26 cellular contexts compared by ENCODE assay signal in genomic region chr7:95534796-95535195, GRCh38. TPM values are rescaled to one million over a fixed set of nuclear protein-coding genes. Genes with fewer than 3 reads are reported as not detected.
"Had no signal": no experiment of that assay in that cellular context is flagged by ENCODE, and none has a peak within 500 bp of the region (broad histone marks: within the 10 kb centered on the region; RNA-seq: fewer than 3 reads in every experiment).

No MANE protein-coding gene starts in this region.

- DNase-seq: activated CD4-positive, alpha-beta memory T cell treated with anti-CD3 and anti-CD28 coated beads for 36 hours; activated CD4-positive, alpha-beta T cell treated with anti-CD3 and anti-CD28 coated beads for 48 hours; activated CD4-positive, CD25-positive, alpha-beta regulatory T cell treated with anti-CD3 and anti-CD28 coated beads, Interleukin-2, amount 50 U/mL, for 72 hours; activated CD8-positive, alpha-beta memory T cell treated with anti-CD3 and anti-CD28 coated beads for 24 hours; activated effector memory CD4-positive, alpha-beta T cell treated with anti-CD3 and anti-CD28 coated beads, Interleukin-2, amount 50 U/mL, for 16 hours; activated naive CD4-positive, alpha-beta T cell treated with Interleukin-2 at 50 U/mL for 16 hours; activated naive CD8-positive, alpha-beta T cell treated with anti-CD3 and anti-CD28 coated beads, Interleukin-2, amount 50 U/mL, for 24 hours; activated T-cell treated with anti-CD3 and anti-CD28 coated beads, Interleukin-2, amount 50 U/mL, for 4 hours; amniotic stem cell; body of pancreas; MG63; MV-4-11; NCI-H1092 treated with DMSO at 0.1 percent for 48 hours; NCI-H1417 treated with DMSO at 0.1 percent for 48 hours; NCI-H1694; NCI-H2171 treated with DMSO at 0.1 percent for 48 hours; NCI-H226; NCI-H774; NK-92 treated with Interleukin-12 subunit alpha and Interleukin-12 subunit beta, amount 100 ng/mL, for 24 hours; PC-3; SHP77 treated with DMSO at 0.1 percent for 48 hours; T-helper 17 cell; T-helper 9 cell had no signal

- ATAC-seq: activated naive CD4-positive, alpha-beta T cell treated with anti-CD3 and anti-CD28 coated beads, Interleukin-2, amount 50 U/mL, for 72 hours; activated naive CD8-positive, alpha-beta T cell treated with anti-CD3 and anti-CD28 coated beads, Interleukin-2, amount 50 U/mL, for 24 hours; activated T-cell treated with anti-CD3 and anti-CD28 coated beads, Interleukin-2, amount 50 U/mL, for 4 hours; body of pancreas; PC-3; T-helper 17 cell; WTC11 had no signal

- H3K27ac ChIP-seq: ascending aorta, body of pancreas had no signal

- H3K4me1 ChIP-seq: ascending aorta, body of pancreas had no signal

- H3K27me3 ChIP-seq: ascending aorta, body of pancreas, MG63 had no signal

- H3K4me3 ChIP-seq: ascending aorta, body of pancreas, MG63 had no signal

- H3K9me3 ChIP-seq: ascending aorta, body of pancreas, MG63 had no signal

- H3K36me3 ChIP-seq: ascending aorta, MG63 had no signal

RNA-seq across cellular contexts. Expression of gene ASB4, which starts 49.1 kb away (rescaled TPM):
- total RNA-seq: activated CD4-positive, alpha-beta memory T cell treated with anti-CD3 and anti-CD28 coated beads for 36 hours; activated naive CD4-positive, alpha-beta T cell treated with anti-CD3 and anti-CD28 coated beads, Interleukin-2, amount 50 U/mL, for 72 hours; body of pancreas; PC-3; T-helper 17 cell; WTC11 had no signal
